In the genomic region with DNA sequence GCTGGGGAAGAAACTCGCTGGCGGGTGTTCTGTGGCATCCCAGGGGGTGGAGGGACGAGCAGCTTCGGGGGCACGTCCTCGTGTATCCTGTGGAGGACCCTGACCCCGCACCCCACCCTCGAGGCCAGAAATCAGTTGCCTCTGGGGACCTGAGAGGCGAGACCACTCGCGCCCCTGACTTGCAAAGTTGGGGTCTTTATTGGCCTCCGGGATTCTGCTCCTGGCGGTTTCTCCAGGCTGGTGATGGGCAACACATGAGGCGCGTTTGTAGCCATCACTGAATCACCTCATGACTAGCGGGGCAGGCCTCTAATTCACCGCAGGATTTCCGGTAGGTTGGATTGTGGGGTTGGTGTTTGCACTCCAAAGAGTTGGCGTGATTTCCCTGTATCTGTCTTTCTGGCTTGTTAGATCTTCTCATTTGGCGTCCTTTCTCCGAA, we compare ENCODE assay signal across 8 cellular contexts. TPM values are rescaled to one million over a fixed set of nuclear protein-coding genes. Genes with fewer than 3 reads are reported as not detected.
DNase-seq lines count a peak whose midpoint lies in the region; ATAC-seq and TF ChIP-seq lines count a peak whose summit lies in the region.
"Not testable (repeated sequence)": the region's sequence is repeated elsewhere in the genome, so short reads cannot be mapped to it uniquely, and the experiment has no call there.

No MANE protein-coding gene starts in this region.

- intact Hi-C loops in Panc1 (cut with micrococcal nuclease; ENCODE audit: unreplicated experiment); left lung (cut with DNase I): not testable (repeated sequence)

- H3K27me3 ChIP-seq in ACC112 (ENCODE audit: insufficient read depth, low read length); Panc1 (ENCODE audit: control insufficient read depth, insufficient read depth, low read length); effector memory CD4-positive, alpha-beta T cell (replicated peaks; ENCODE audit: control insufficient read depth, insufficient read depth, low read length, poor library complexity, severe bottlenecking); left lung; skeletal muscle satellite cell (ENCODE audit: control insufficient read depth, insufficient read depth, low read length): not testable (repeated sequence)

- CTCF ChIA-PET in Panc1 (lab: Charles Lee) = not testable (repeated sequence)

- H2AFZ ChIP-seq in ACC112 (ENCODE audit: low read length, unreplicated experiment) = peak overlapping the region; percentile 14

- not testable (repeated sequence) for H3K36me3 ChIP-seq in ACC112 (ENCODE audit: insufficient read depth, low read length); Panc1 (ENCODE audit: control insufficient read depth, insufficient read depth, low read length); effector memory CD4-positive, alpha-beta T cell (ENCODE audit: control insufficient read depth, insufficient read depth, low read length); left lung; skeletal muscle satellite cell (ENCODE audit: insufficient read depth, low read length)

- BruUV-seq in Panc1 (replicated peaks; lab: Mats Ljungman, UMichigan) = not testable (repeated sequence)

- H3K9me3 ChIP-seq in Panc1 (ENCODE audit: control insufficient read depth, insufficient read depth, low read depth, low read length); effector memory CD4-positive, alpha-beta T cell (ENCODE audit: control insufficient read depth, low read length); left lung; skeletal muscle satellite cell (replicated peaks; ENCODE audit: low read length): not testable (repeated sequence)

- H3K4me3 ChIP-seq in ACC112 (ENCODE audit: low read depth, low read length) (peak overlapping the region; percentile 82), Panc1 (ENCODE audit: low read depth in 2 of 2, low read length in 2 of 2) (peak overlapping the region; percentile 55 to 75), left lung (peak overlapping the region; percentile 41 to 46), skeletal muscle satellite cell (ENCODE audit: low read length) (peak overlapping the region; percentile 78)
- peak overlapping the region; percentile 50 for H3K4me3 ChIP-seq in effector memory CD4-positive, alpha-beta T cell (ENCODE audit: insufficient read depth, low read depth, low read length, poor library complexity, severe bottlenecking)

- H3K4me2 ChIP-seq in skeletal muscle satellite cell (ENCODE audit: low read length) = peak overlapping the region; percentile 83

- not testable (repeated sequence) for H3K4me1 ChIP-seq in ACC112 (ENCODE audit: control insufficient read depth, insufficient read depth, low read length, unreplicated experiment); Panc1 (ENCODE audit: control insufficient read depth, insufficient read depth, low read length); effector memory CD4-positive, alpha-beta T cell (ENCODE audit: control insufficient read depth, insufficient read depth, low read length, poor library complexity, severe bottlenecking); left lung; skeletal muscle satellite cell (ENCODE audit: control insufficient read depth, insufficient read depth, low read length)

- not testable (repeated sequence) for H3K79me2 ChIP-seq in ACC112 (ENCODE audit: control insufficient read depth, insufficient read depth, low read length, unreplicated experiment)

- TF ChIP-seq CTCF in Panc1 (IDR thresholded peaks at IDR 0.05); left lung (IDR thresholded peaks at IDR 0.05): not testable (repeated sequence)

- POLR2A ChIA-PET in Panc1 (lab: Charles Lee) = not testable (repeated sequence)

- peak overlapping the region; percentile 68 for H3K9ac ChIP-seq in skeletal muscle satellite cell (ENCODE audit: low read depth, low read length)

- ATAC-seq in GM19328 (IDR thresholded peaks at IDR 0.05; ENCODE audit: unreplicated experiment) (peak; percentile 12), HG03571 (IDR thresholded peaks at IDR 0.05; ENCODE audit: unreplicated experiment) (peak; percentile 41), Panc1 (peak; percentile 85), left lung (peak; percentile 94)

- H3K27ac ChIP-seq in ACC112 (ENCODE audit: low read depth, low read length) (peak overlapping the region; percentile 41; the same call in 1 of the 2 replicates), Panc1 (ENCODE audit: low read length) (peak overlapping the region; percentile 64), left lung (peak overlapping the region in 1 of 2 donors; percentile 58)
- H3K27ac ChIP-seq in effector memory CD4-positive, alpha-beta T cell (ENCODE audit: insufficient read depth, low read length, poor library complexity, severe bottlenecking) = peak overlapping the region; percentile 48

- in situ Hi-C loops in Panc1 (cut with HindIII; ENCODE audit: low pct_unique_long_range_greater_than_20kb, low sequenced_read_pairs) = not testable (repeated sequence)

- DNase-seq in Panc1 (ENCODE audit: low read depth, low spot score) = peak; percentile 22
- peak; percentile 65 for DNase-seq in activated CD8-positive, alpha-beta memory T cell treated with anti-CD3 and anti-CD28 coated beads, Interleukin-2, amount 50 U/mL, for 48 hours
- DNase-seq in effector memory CD4-positive, alpha-beta T cell = peak in 2 of 3 donors; percentile 30 to 36
- DNase-seq in left lung = peak; percentile 34 to 50

RNA-seq across cellular contexts. Expression of a gene that starts 0.7 kb away (rescaled TPM):
- total RNA-seq in Panc1 (2021; ENCODE audit: unreplicated experiment) (22.3 TPM), left lung (10 to 100 TPM in 1 of 2 donors, 1 to 10 TPM in 1; 7.5 to 13.1 TPM)
- polyA plus RNA-seq in Panc1 (2012; ENCODE audit: insufficient read length) = 10.3 TPM
- 11.4 and 12.7 TPM in 2 replicates for total RNA-seq in skeletal muscle satellite cell (2012; rRNA removed)

Comparison
In these comparisons a context has a peak if more than half of its experiments do, and no peak if none do; other contexts are left out.
1. ATAC-seq: peak in every context shown above with its lines; median percentile 94 in left lung; 85 in Panc1; 41 in HG03571; 12 in GM19328.